Comparison of ENCODE assay signal across 24 cellular contexts in the genomic region with DNA sequence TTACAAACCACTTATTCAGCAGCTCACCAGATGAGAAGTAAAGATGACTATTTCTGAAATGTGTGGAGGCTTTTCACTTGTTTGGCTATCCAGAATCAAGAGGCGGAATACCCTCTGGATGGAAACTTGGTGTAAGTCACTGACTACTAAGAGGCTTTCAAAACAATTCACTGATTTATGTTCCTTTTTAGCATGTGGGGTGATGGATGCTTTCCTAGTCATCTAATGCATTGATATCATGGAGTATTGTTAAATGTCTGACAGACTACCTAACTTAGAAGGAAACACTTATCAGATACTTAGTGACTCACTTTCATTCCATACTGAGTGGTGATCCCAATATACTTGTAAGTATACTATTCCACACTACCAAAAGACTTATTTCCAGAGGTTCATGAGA.
DNase-seq lines count a peak whose midpoint lies in the region; ATAC-seq and TF ChIP-seq lines count a peak whose summit lies in the region.
"Had no signal": no experiment of that assay in that cellular context is flagged by ENCODE, and none has a peak within 500 bp of the region (broad histone marks: within the 10 kb centered on the region; RNA-seq: fewer than 3 reads in every experiment).

No MANE protein-coding gene starts in this region.

- H2BK12ac ChIP-seq in mesenchymal stem cell (ENCODE audit: low read length in 2 of 2) = no peak overlapping the region

- no peak for TF ChIP-seq CTCF in dorsolateral prefrontal cortex (IDR thresholded peaks at IDR 0.05 in 54 of 56, conservative IDR thresholded peaks at IDR 0.05 in 2 of 56; ENCODE audit: low read depth in 1 of 56, partially characterized antibody in 56 of 56)

- H3K23ac ChIP-seq in mesenchymal stem cell (ENCODE audit: low read length in 2 of 2) = no peak overlapping the region

- H3K14ac ChIP-seq in mesenchymal stem cell (ENCODE audit: low read length in 2 of 2) = no peak overlapping the region

- no peak overlapping the region for H2AFZ ChIP-seq in mesenchymal stem cell (ENCODE audit: low read depth, low read length)
- H2AFZ ChIP-seq: hepatocyte, PC-9 had no signal

- no peak overlapping the region for H2BK15ac ChIP-seq in mesenchymal stem cell (ENCODE audit: low read depth, poor library complexity, severe bottlenecking)

- no peak overlapping the region for H4K8ac ChIP-seq in mesenchymal stem cell (ENCODE audit: low read length)

- intact Hi-C loops in dorsolateral prefrontal cortex (cut with DNase I) = no loop called here

- H3K27me3 ChIP-seq in mesenchymal stem cell (ENCODE audit: control insufficient read depth in 1 of 2, insufficient read depth in 1 of 2, low read length in 2 of 2) = no peaks in the 10 kb centered on the region
- no peaks in the 10 kb centered on the region for H3K27me3 ChIP-seq in dorsolateral prefrontal cortex
- H3K27me3 ChIP-seq: hepatocyte, MG63, upper lobe of left lung had no signal

- H3K18ac ChIP-seq in mesenchymal stem cell (ENCODE audit: low read depth in 1 of 2, low read length in 2 of 2) = no peak overlapping the region

- H3K4me3 ChIP-seq in mesenchymal stem cell (ENCODE audit: insufficient read depth in 1 of 2, low read depth in 1 of 2, low read length in 2 of 2) (no peak overlapping the region), dorsolateral prefrontal cortex (no peak overlapping the region)
- H3K4me3 ChIP-seq: hepatocyte, MG63, PC-9, upper lobe of left lung had no signal

- H3K4me1 ChIP-seq in mesenchymal stem cell (ENCODE audit: control insufficient read depth, insufficient read depth, low read depth, low read length) = no peaks in the 10 kb centered on the region
- H3K4me1 ChIP-seq: Caco-2, upper lobe of left lung had no signal

- no peaks in the 10 kb centered on the region for H3K9me3 ChIP-seq in mesenchymal stem cell (ENCODE audit: control insufficient read depth, low read length)
- H3K9me3 ChIP-seq: Caco-2, MG63, upper lobe of left lung had no signal

- H2AK5ac ChIP-seq in mesenchymal stem cell (ENCODE audit: low read length, severe bottlenecking) = no peak overlapping the region

- H3K4me2 ChIP-seq in mesenchymal stem cell (ENCODE audit: low read length, poor library complexity, severe bottlenecking) = no peak overlapping the region
- H3K4me2 ChIP-seq: hepatocyte, PC-9 had no signal

- no peak overlapping the region for H2BK120ac ChIP-seq in mesenchymal stem cell (ENCODE audit: low read depth, low read length)

- H3K36me3 ChIP-seq in mesenchymal stem cell (ENCODE audit: control insufficient read depth in 1 of 2, insufficient read depth in 2 of 2, low read depth in 1 of 2, low read length in 2 of 2) = no peaks in the 10 kb centered on the region
- H3K36me3 ChIP-seq: MG63, upper lobe of left lung had no signal

- H3K4ac ChIP-seq in mesenchymal stem cell (ENCODE audit: low read depth in 1 of 2, low read length in 2 of 2) = no peak overlapping the region

- no peak overlapping the region for H3K9ac ChIP-seq in mesenchymal stem cell (ENCODE audit: low read length)

- no peak overlapping the region for H4K91ac ChIP-seq in mesenchymal stem cell (ENCODE audit: low read length)

- WGBS in mesenchymal stem cell = 10% methylated on average over 1 of the region's 1 CpG

- H3K27ac ChIP-seq in mesenchymal stem cell (ENCODE audit: low read length, poor library complexity, severe bottlenecking) (no peak overlapping the region), dorsolateral prefrontal cortex (no peak overlapping the region)
- H3K27ac ChIP-seq: hepatocyte, PC-9, upper lobe of left lung had no signal

- no peaks in the 10 kb centered on the region for H3K79me1 ChIP-seq in mesenchymal stem cell (replicated peaks; ENCODE audit: low read length, poor library complexity, severe bottlenecking)

- no peak overlapping the region for H2BK5ac ChIP-seq in mesenchymal stem cell (ENCODE audit: low read depth, low read length, poor library complexity, severe bottlenecking)

- ATAC-seq in HG02759 (IDR thresholded peaks at IDR 0.05; ENCODE audit: unreplicated experiment) = no peak
- ATAC-seq: naive thymus-derived CD4-positive, alpha-beta T cell had no signal

- DNase-seq in ELR (ENCODE audit: low read depth) (peak; percentile 59), NCI-H226 (peak; percentile 87), dermis blood vessel endothelial cell (peak; percentile 31), mesenchymal stem cell (peak; percentile 82), iPS-NIHi7 (ENCODE audit: extremely low spot score) (no peak), UCSD-AML1 (lab: John Stamatoyannopoulos, UW; ENCODE audit: unreplicated experiment) (no peak), dorsolateral prefrontal cortex (no peak)
- DNase-seq: activated CD4-positive, alpha-beta T cell treated with anti-CD3 and anti-CD28 coated beads, Interleukin-2, amount 50 U/mL, for 1 hour; activated gamma-delta T cell; amygdala; Caco-2; cerebellar nuclear complex; effector memory CD4-positive, alpha-beta T cell; kidney; MG63; naive thymus-derived CD4-positive, alpha-beta T cell; NCI-H1694 treated with DMSO at 0.1 percent for 48 hours; PC-9; SIG-M5; stimulated activated CD8-positive, alpha-beta memory T cell treated with anti-CD3 and anti-CD28 coated beads, Interleukin-4, amount 100 ng/mL, for 48 hours; T-helper 1 cell; upper lobe of left lung had no signal

Comparison
In these comparisons a context has a peak if more than half of its experiments do, and no peak if none do; other contexts are left out.
1. DNase-seq: peak in ELR (single experiment), NCI-H226 (single experiment), dermis blood vessel endothelial cell (single experiment) and mesenchymal stem cell (single experiment); none in iPS-NIHi7 (single experiment), UCSD-AML1 (single experiment) and dorsolateral prefrontal cortex (0 of 10).